Comparison of ENCODE assay signal across 15 cellular contexts in the genomic region with DNA sequence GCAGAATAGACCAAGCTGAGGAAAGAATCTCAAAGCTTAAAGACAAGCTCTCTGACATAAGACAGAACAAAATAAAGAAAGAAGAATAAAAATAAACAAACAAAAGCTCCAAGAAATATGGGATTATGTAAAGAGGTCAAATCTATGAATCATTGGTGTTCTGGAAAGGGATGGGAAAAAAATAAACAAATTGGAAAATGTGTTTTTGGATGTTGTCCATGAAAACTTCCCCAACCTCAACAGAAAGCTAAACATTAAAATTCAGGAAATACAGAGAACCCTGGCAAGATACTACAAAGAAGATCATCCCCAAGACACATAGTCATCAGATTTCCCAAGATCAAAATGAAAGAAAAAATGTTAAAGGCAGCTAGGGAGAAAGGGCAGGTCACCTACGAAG.
DNase-seq lines count a peak whose midpoint lies in the region; TF ChIP-seq lines count a peak whose summit lies in the region.
"Had no signal": no experiment of that assay in that cellular context is flagged by ENCODE, and none has a peak within 500 bp of the region (broad histone marks: within the 10 kb centered on the region; RNA-seq: fewer than 3 reads in every experiment).

No MANE protein-coding gene starts in this region.

- H3K27ac ChIP-seq in WERI-Rb-1: no peak overlapping the region

- DNase-seq in M059J (ENCODE audit: low read depth): peak; percentile 21
- peak; percentile 40 for DNase-seq in adipocyte (ENCODE audit: low read depth)
- peak; percentile 1 for DNase-seq in fibroblast of mammary gland (ENCODE audit: low read depth)
- DNase-seq in skeletal muscle cell (ENCODE audit: low read depth): peak; percentile 0
- no peak for DNase-seq in WERI-Rb-1
- DNase-seq in occipital lobe (lab: John Stamatoyannopoulos, UW): no peak
- DNase-seq in NCI-H1417 treated with DMSO at 0.1 percent for 48 hours (lab: John Stamatoyannopoulos, UW): no peak
- DNase-seq: C1 segment of cervical spinal cord; Calu3; CD4-positive, alpha-beta memory T cell; COR-L47; DND-41; H9; HFFc6 had no signal

- H3K4me3 ChIP-seq in adipocyte (ENCODE audit: low read length): no peak overlapping the region
- H3K4me3 ChIP-seq in fibroblast of mammary gland (ENCODE audit: control insufficient read depth, low read depth, low read length): no peak overlapping the region
- H3K4me3 ChIP-seq in skeletal muscle cell (ENCODE audit: low read depth, low read length): no peak overlapping the region
- no peak overlapping the region for H3K4me3 ChIP-seq in WERI-Rb-1 (ENCODE audit: low read depth, low read length)
- H3K4me3 ChIP-seq: GM23338 had no signal

- H3K9me3 ChIP-seq in adipocyte (ENCODE audit: control insufficient read depth, low read length) (peaks cover 24% of the 10 kb centered on the region), WERI-Rb-1 (ENCODE audit: severe bottlenecking) (no peaks in the 10 kb centered on the region)

- TF ChIP-seq CTCF in fibroblast of mammary gland (conservative IDR thresholded peaks at IDR 0.05; ENCODE audit: control insufficient read depth, insufficient read depth, low read depth, low read length) (no peak), WERI-Rb-1 (IDR thresholded peaks at IDR 0.05; ENCODE audit: low read depth, low read length) (no peak)

- H3K36me3 ChIP-seq in adipocyte (ENCODE audit: control insufficient read depth, insufficient read depth, low read length, severe bottlenecking) (no peaks in the 10 kb centered on the region), WERI-Rb-1 (no peaks in the 10 kb centered on the region)

- no peaks in the 10 kb centered on the region for H3K4me1 ChIP-seq in adipocyte (ENCODE audit: control insufficient read depth, insufficient read depth, low read length)

- H3K27me3 ChIP-seq in adipocyte (replicated peaks; ENCODE audit: control insufficient read depth, insufficient read depth, low read length) (no peaks in the 10 kb centered on the region), WERI-Rb-1 (ENCODE audit: insufficient read depth, low read depth, severe bottlenecking) (no peaks in the 10 kb centered on the region)

- no peak overlapping the region for H3K9ac ChIP-seq in adipocyte (ENCODE audit: low read length)

Comparison
In these comparisons a context has a peak if more than half of its experiments do, and no peak if none do; other contexts are left out.
1. DNase-seq: peak in M059J (single experiment), adipocyte (single experiment), fibroblast of mammary gland (single experiment) and skeletal muscle cell (single experiment); none in WERI-Rb-1 (single experiment), occipital lobe (single experiment) and NCI-H1417 treated with DMSO at 0.1 percent for 48 hours (single experiment).